24 cellular contexts compared by ENCODE assay signal in the genomic region with DNA sequence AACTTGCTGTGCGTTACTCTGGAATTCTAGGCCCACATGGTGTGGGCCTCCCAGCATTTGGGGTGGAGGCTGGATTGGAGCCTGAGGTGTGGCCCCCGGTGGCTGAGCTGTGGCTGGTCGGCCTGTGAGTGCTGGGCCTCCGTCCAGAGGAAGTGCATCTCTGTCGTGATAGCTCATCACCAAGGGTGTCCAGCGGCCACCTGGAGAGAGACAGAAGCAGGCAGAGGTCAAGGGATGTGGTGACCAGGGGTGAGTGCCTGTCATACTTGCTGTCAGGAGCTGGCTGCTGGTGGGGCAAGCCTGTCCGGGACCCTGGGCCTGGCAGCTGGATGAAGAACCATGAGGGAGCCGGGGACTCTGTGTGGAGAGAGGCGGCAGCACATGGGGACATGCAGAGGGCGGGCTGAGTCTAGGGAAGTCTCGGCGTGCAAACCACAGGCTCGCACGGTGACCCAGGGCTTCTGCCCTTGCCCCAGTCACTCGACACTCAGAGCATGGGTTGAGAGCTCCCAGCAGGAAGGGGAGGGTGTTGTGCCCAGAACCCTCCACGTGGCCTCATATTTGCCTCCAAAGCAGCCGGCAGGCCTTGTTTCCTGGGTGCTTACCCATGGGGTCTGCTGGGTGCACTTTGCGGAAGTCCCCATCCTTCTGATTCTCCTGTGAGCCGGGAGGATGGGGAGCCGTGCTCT. TPM values are rescaled to one million over a fixed set of nuclear protein-coding genes. Genes with fewer than 3 reads are reported as not detected.
DNase-seq lines count a peak whose midpoint lies in the region; ATAC-seq and TF ChIP-seq lines count a peak whose summit lies in the region.
"Had no signal": no experiment of that assay in that cellular context is flagged by ENCODE, and none has a peak within 500 bp of the region (broad histone marks: within the 10 kb centered on the region; RNA-seq: fewer than 3 reads in every experiment).

No MANE protein-coding gene starts in this region.

- H3K36me3 Mint-ChIP-seq in CD14-positive monocyte (no peaks in the 10 kb centered on the region), chondrocyte (ENCODE audit: low read depth) (no peaks in the 10 kb centered on the region)
- H3K36me3 Mint-ChIP-seq: brain, memory B cell had no signal

- peaks cover 0 to 2% (median 0%) of the 10 kb centered on the region in 7 donors for H3K9me3 Mint-ChIP-seq in CD14-positive monocyte
- H3K9me3 Mint-ChIP-seq in chondrocyte (ENCODE audit: low read depth), result no peaks in the 10 kb centered on the region
- H3K9me3 Mint-ChIP-seq: activated T-cell treated with anti-CD3 and anti-CD28 coated beads, Interleukin-2, amount 50 U/mL, for 4 hours; brain; memory B cell had no signal

- H3K27ac ChIP-seq in WERI-Rb-1 (peak overlapping the region; percentile 43), tibial nerve (peak overlapping the region in 3 of 4 donors; percentile 26 to 78 (median 27))
- H3K27ac ChIP-seq: heart right ventricle had no signal

- WGBS in tibial nerve, 2 donors, result 57 to 78% methylated on average over 14 to 19 of the region's 20 CpGs

- peaks cover 27 to 41% (median 33%) of the 10 kb centered on the region in 3 donors for H3K27me3 Mint-ChIP-seq in CD14-positive monocyte (ENCODE audit: low read depth in 3 of 3)
- H3K27me3 Mint-ChIP-seq in chondrocyte (ENCODE audit: low read depth), result peaks cover 2% of the 10 kb centered on the region

- H3K27me3 ChIP-seq in WERI-Rb-1 (ENCODE audit: insufficient read depth, low read depth, severe bottlenecking) (no peaks in the 10 kb centered on the region), tibial nerve (peaks cover 0 to 17% of the 10 kb centered on the region in 2 donors)

- H3K4me3 ChIP-seq in WERI-Rb-1 (ENCODE audit: low read depth, low read length), result no peak overlapping the region
- H3K4me3 ChIP-seq in tibial nerve, result no peak overlapping the region
- H3K4me3 ChIP-seq: heart right ventricle had no signal

- ATAC-seq in GM21515 (IDR thresholded peaks at IDR 0.05; ENCODE audit: unreplicated experiment), result no peak
- ATAC-seq: activated T-cell treated with anti-CD3 and anti-CD28 coated beads, Interleukin-2, amount 50 U/mL, for 4 hours; heart right ventricle had no signal

- no peak for TF ChIP-seq POLR2A in tibial nerve (IDR thresholded peaks at IDR 0.05)

- intact Hi-C loops in CD14-positive monocyte (cut with micrococcal nuclease), result loop anchor here in 1 of 2 donors (10.0 kb wide), 1 partner anchor 516 kb away; no protein-coding TSS in a partner anchor

- H3K4me1 ChIP-seq in tibial nerve, result peaks cover 0 to 71% (median 7%) of the 10 kb centered on the region in 4 donors

- H3K27ac Mint-ChIP-seq in CD14-positive monocyte, result no peak overlapping the region
- H3K27ac Mint-ChIP-seq in chondrocyte (ENCODE audit: unreplicated experiment), result no peak overlapping the region
- H3K27ac Mint-ChIP-seq: memory B cell had no signal

- H3K36me3 ChIP-seq in WERI-Rb-1, result peaks cover 45% of the 10 kb centered on the region
- no peaks in the 10 kb centered on the region for H3K36me3 ChIP-seq in tibial nerve
- H3K36me3 ChIP-seq: heart right ventricle had no signal

- DNase-seq in CD14-positive monocyte (ENCODE audit: low spot score) (peak; percentile 44), WERI-Rb-1 (no peak), mesenteric fat pad (ENCODE audit: low spot score) (peak; percentile 82), tibial nerve (ENCODE audit: low spot score in 2 of 2) (peak in 1 of 2 donors; percentile 12), COR-L47 (lab: John Stamatoyannopoulos, UW) (no peak), chondrocyte (ENCODE audit: low spot score) (no peak), T-helper 1 cell (no peak)
- DNase-seq: activated CD4-positive, alpha-beta T cell treated with anti-CD3 and anti-CD28 coated beads, Interleukin-2, amount 50 U/mL, for 1 hour; activated naive CD4-positive, alpha-beta T cell treated with Interleukin-2 at 50 U/mL for 16 hours; activated T-cell treated with anti-CD3 and anti-CD28 coated beads, Interleukin-2, amount 50 U/mL, for 4 hours; erythroblast; GOT3; heart right ventricle; IMR-90; NCI-H1092; NCI-H1694 treated with DMSO at 0.1 percent for 48 hours; NCI-H2171 treated with DMSO at 0.1 percent for 48 hours; NCI-H510A treated with DMSO at 0.1 percent for 48 hours; SHP77 treated with DMSO at 0.1 percent for 48 hours; T1000; trophoblast cell had no signal

- no peak for TF ChIP-seq EP300 in tibial nerve (IDR thresholded peaks at IDR 0.05)

- H3K9me3 ChIP-seq in WERI-Rb-1 (ENCODE audit: severe bottlenecking) (no peaks in the 10 kb centered on the region), tibial nerve (no peaks in the 10 kb centered on the region)
- H3K9me3 ChIP-seq: heart right ventricle had no signal

- H3K4me3 Mint-ChIP-seq in CD14-positive monocyte, result no peak overlapping the region
- no peak overlapping the region for H3K4me3 Mint-ChIP-seq in chondrocyte (ENCODE audit: unreplicated experiment)
- H3K4me3 Mint-ChIP-seq: activated T-cell treated with anti-CD3 and anti-CD28 coated beads, Interleukin-2, amount 50 U/mL, for 4 hours; memory B cell had no signal

- TF ChIP-seq CTCF in CD14-positive monocyte (IDR thresholded peaks at IDR 0.05) (no peak), WERI-Rb-1 (IDR thresholded peaks at IDR 0.05; ENCODE audit: low read depth, low read length) (no peak), tibial nerve (IDR thresholded peaks at IDR 0.05) (no peak), chondrocyte (IDR thresholded peaks at IDR 0.05) (no peak)

- H3K4me1 Mint-ChIP-seq in CD14-positive monocyte (no peaks in the 10 kb centered on the region), chondrocyte (ENCODE audit: low read depth) (peaks cover 69% of the 10 kb centered on the region)
- H3K4me1 Mint-ChIP-seq: memory B cell had no signal

RNA-seq across cellular contexts. Expression of a gene that starts 6.2 kb away (rescaled TPM):
- polyA plus RNA-seq in CD14-positive monocyte, result under 1 TPM in 1 of 2 donors, not detected in 1; 0.46 TPM
- total RNA-seq in mesenteric fat pad (1.9 TPM), tibial nerve (10 to 100 TPM; 15.6 to 48.9 (median 38.3) TPM), chondrocyte (9.4 to 21.7 TPM (median 10.9 TPM) in 3 replicates)

Comparison
In these comparisons a context has a peak if more than half of its experiments do, and no peak if none do; other contexts are left out.
1. DNase-seq: peak in CD14-positive monocyte (single experiment) and mesenteric fat pad (single experiment); none in WERI-Rb-1 (single experiment), COR-L47 (single experiment), chondrocyte (single experiment) and T-helper 1 cell (0 of 5).